15 cellular contexts compared by ENCODE assay signal in genomic region chr1:226542623-226543103, GRCh38. TPM values are rescaled to one million over a fixed set of nuclear protein-coding genes. Genes with fewer than 3 reads are reported as not detected.
A peak's percentile ranks its signal among the peaks of the same experiment; 100 is the strongest.
DNase-seq lines count a peak whose midpoint lies in the region; ATAC-seq, FAIRE-seq and TF ChIP-seq lines count a peak whose summit lies in the region.
"Had no signal": no experiment of that assay in that cellular context is flagged by ENCODE, and none has a peak within 500 bp of the region (broad histone marks: within the 10 kb centered on the region; RNA-seq: fewer than 3 reads in every experiment).

No MANE protein-coding gene starts in this region.

- ATAC-seq in left colon, result peak; percentile 73
- no peak for ATAC-seq in GM19455 (IDR thresholded peaks at IDR 0.05; ENCODE audit: unreplicated experiment)
- ATAC-seq in HG02938 (IDR thresholded peaks at IDR 0.05; ENCODE audit: unreplicated experiment), result no peak
- ATAC-seq: esophagus mucosa had no signal

- peak overlapping the region; percentile 67 for H3K4me3 ChIP-seq in SJCRH30
- H3K4me3 ChIP-seq in thyroid gland (replicated peaks in 1 of 3), result no peak overlapping the region

- no peak for FAIRE-seq in urothelium cell line (lab: Jason Lieb, UNC)
- FAIRE-seq: GM18507, H54 had no signal

- H3K9me3 ChIP-seq in SJCRH30 (replicated peaks) (no peaks in the 10 kb centered on the region), thyroid gland (no peaks in the 10 kb centered on the region)

- intact Hi-C loops in left colon (cut with DNase I, micrococcal nuclease) (no loop called here), thyroid gland (cut with DNase I) (no loop called here)

- peak overlapping the region; percentile 97 for H3K27ac ChIP-seq in SJCRH30
- H3K27ac ChIP-seq in thyroid gland, result no peak overlapping the region

- DNase-seq in NCI-H2029 treated with DMSO at 0.1 percent for 48 hours (lab: John Stamatoyannopoulos, UW), result peak; percentile 58
- peak; percentile 96 to 99 for DNase-seq in SJCRH30
- peak; percentile 44 to 56 for DNase-seq in left colon
- peak; percentile 58 to 71 for DNase-seq in thyroid gland
- no peak for DNase-seq in urothelium cell line (ENCODE audit: low spot score)
- DNase-seq: activated CD4-positive, CD25-positive, alpha-beta regulatory T cell; activated CD8-positive, alpha-beta memory T cell treated with anti-CD3 and anti-CD28 coated beads, Interleukin-2, amount 50 U/mL, for 48 hours; GDM1; SW 1271 had no signal

- H3K27me3 ChIP-seq in SJCRH30, result no peaks in the 10 kb centered on the region
- no peaks in the 10 kb centered on the region for H3K27me3 ChIP-seq in thyroid gland

- TF ChIP-seq POLR2A in thyroid gland (IDR thresholded peaks at IDR 0.05), result no peak

- H3K4me1 ChIP-seq in SJCRH30 (peaks cover 51% of the 10 kb centered on the region), thyroid gland (peaks cover 5 to 11% of the 10 kb centered on the region in 2 donors)

- 26 to 27% methylated on average over 10 of the region's 10 CpGs for WGBS in thyroid gland, 2 donors

- TF ChIP-seq CTCF in thyroid gland (IDR thresholded peaks at IDR 0.05), result no peak

- H3K36me3 ChIP-seq in SJCRH30 (peaks cover 27% of the 10 kb centered on the region), thyroid gland (no peaks in the 10 kb centered on the region)

RNA-seq across cellular contexts. Expression of gene STUM, which starts 5.9 kb away (rescaled TPM):
- 0.71 and 0.75 TPM in 2 replicates for total RNA-seq in SJCRH30 (2014; rRNA removed; shearing (Covaris generic))
- total RNA-seq in left colon, result 1 to 10 TPM; 1.4 to 3.9 TPM
- 1 to 10 TPM in 1 of 4 donors, under 1 TPM in 3; 0.22 to 1.1 (median 0.48) TPM for total RNA-seq in thyroid gland
- total RNA-seq: M059J had no signal
